ENCODE assay signal across 8 cellular contexts in genomic region chr1:167663002-167663772, GRCh38. TPM values are rescaled to one million over a fixed set of nuclear protein-coding genes. Genes with fewer than 3 reads are reported as not detected.
DNase-seq lines count a peak whose midpoint lies in the region; ATAC-seq and TF ChIP-seq lines count a peak whose summit lies in the region.

No MANE protein-coding gene starts in this region.

- no peak for TF ChIP-seq CTCF in natural killer cell (IDR thresholded peaks at IDR 0.05)

- ATAC-seq in HG03571 (IDR thresholded peaks at IDR 0.05; ENCODE audit: unreplicated experiment) (peak; percentile 51), natural killer cell (no peak), HG03439 (IDR thresholded peaks at IDR 0.05; ENCODE audit: unreplicated experiment) (no peak), HG03342 (IDR thresholded peaks at IDR 0.05; ENCODE audit: unreplicated experiment) (no peak)

- H3K27ac Mint-ChIP-seq in T-helper 2 cell treated with Interferon-gamma antibody and Interleukin-4, amounts not matched to agents 5 μg/mL and 100 μg/mL, for 36 hours: peak overlapping the region; percentile 24
- peak overlapping the region; percentile 47 to 97 for H3K27ac Mint-ChIP-seq in natural killer cell

- H3K4me1 Mint-ChIP-seq in T-helper 2 cell treated with Interferon-gamma antibody and Interleukin-4, amounts not matched to agents 5 μg/mL and 100 μg/mL, for 36 hours (ENCODE audit: low read depth): peaks cover 21% of the 10 kb centered on the region
- H3K4me1 Mint-ChIP-seq in natural killer cell: peaks cover 92 to 94% of the 10 kb centered on the region in 2 donors

- no peak for DNase-seq in T-helper 2 cell treated with Interferon-gamma antibody and Interleukin-4, amounts not matched to agents 5 μg/mL and 100 μg/mL, for 36 hours (ENCODE audit: low spot score)
- DNase-seq in T-helper 2 cell: no peak
- DNase-seq in ecto neural progenitor cell (ENCODE audit: low spot score): peak; percentile 58
- no peak for DNase-seq in natural killer cell
- no peak for DNase-seq in NCI-H1417 treated with DMSO at 0.1 percent for 48 hours (lab: John Stamatoyannopoulos, UW)

- intact Hi-C loops in natural killer cell (cut with micrococcal nuclease): loop anchor here (2.0 kb wide), 1 partner anchor 14 kb away; no protein-coding TSS in a partner anchor

- peaks cover 46% of the 10 kb centered on the region for H3K36me3 Mint-ChIP-seq in T-helper 2 cell treated with Interferon-gamma antibody and Interleukin-4, amounts not matched to agents 5 μg/mL and 100 μg/mL, for 36 hours (ENCODE audit: low read depth)
- peaks cover 7% of the 10 kb centered on the region for H3K36me3 Mint-ChIP-seq in natural killer cell

- no peaks in the 10 kb centered on the region for H3K27me3 Mint-ChIP-seq in T-helper 2 cell treated with Interferon-gamma antibody and Interleukin-4, amounts not matched to agents 5 μg/mL and 100 μg/mL, for 36 hours (ENCODE audit: low read depth)
- no peaks in the 10 kb centered on the region for H3K27me3 Mint-ChIP-seq in natural killer cell (ENCODE audit: low read depth in 2 of 2)

- H3K9me3 Mint-ChIP-seq in T-helper 2 cell treated with Interferon-gamma antibody and Interleukin-4, amounts not matched to agents 5 μg/mL and 100 μg/mL, for 36 hours: no peaks in the 10 kb centered on the region
- no peaks in the 10 kb centered on the region for H3K9me3 Mint-ChIP-seq in natural killer cell

- H3K4me3 Mint-ChIP-seq in T-helper 2 cell treated with Interferon-gamma antibody and Interleukin-4, amounts not matched to agents 5 μg/mL and 100 μg/mL, for 36 hours: no peak overlapping the region
- no peak overlapping the region for H3K4me3 Mint-ChIP-seq in natural killer cell

RNA-seq across cellular contexts. Expression of gene RCSD1, which starts 33.2 kb away (rescaled TPM):
- 100 to 1,000 TPM in 2 of 3 donors, 10 to 100 TPM in 1; 86.3 to 130 (median 110) TPM for total RNA-seq in natural killer cell

RNA-seq across cellular contexts. Expression of gene MPZL1, which starts 58.6 kb away (rescaled TPM):
- 1 to 10 TPM; 3.4 to 4.6 (median 4.0) TPM for total RNA-seq in natural killer cell
